ENCODE assay signal across 2 cellular contexts in the genomic region with DNA sequence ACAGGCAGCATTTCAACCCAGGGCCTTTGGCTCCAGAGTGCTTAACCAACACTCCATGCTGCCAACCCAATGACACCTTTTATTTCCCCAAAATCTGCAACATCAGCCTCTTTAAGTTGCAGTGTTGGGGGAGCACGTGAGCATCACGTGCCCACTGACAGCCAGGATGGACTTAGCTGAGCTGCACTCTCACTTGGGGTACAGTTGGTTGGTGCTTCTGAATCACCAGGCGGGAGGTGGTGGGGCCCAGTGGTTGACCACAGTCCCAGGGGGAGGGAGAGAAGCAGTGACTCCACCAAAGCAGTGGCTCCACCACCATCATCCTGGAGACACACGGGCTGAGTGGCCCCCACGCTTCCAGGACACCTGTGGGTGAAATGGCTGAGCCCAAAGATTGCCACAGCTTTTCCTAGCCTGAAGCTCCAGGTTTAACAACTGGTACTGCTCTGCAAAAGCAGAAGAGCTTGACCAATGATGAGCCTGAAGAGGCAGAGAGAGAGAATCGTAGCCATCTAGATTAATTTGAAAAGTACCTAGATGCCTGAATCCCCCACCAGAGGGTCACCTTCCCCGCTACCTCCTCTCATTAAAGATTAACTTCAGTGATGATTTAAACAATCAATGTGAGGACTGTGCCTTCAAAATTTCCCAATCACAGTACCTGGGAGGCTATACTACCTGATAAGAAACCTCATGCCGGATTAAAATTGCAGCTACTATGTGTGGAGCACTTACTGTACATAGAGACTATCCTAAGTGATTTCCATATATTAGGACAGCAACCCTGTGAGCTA.
A peak's percentile ranks its signal among the peaks of the same experiment; 100 is the strongest.
TF ChIP-seq lines count a peak whose summit lies in the region.

No MANE protein-coding gene starts in this region.

TF ChIP-seq in GM12878, 131 proteins besides CTCF, POLR2A, EP300 and RAD21 (continues in another document):
- no peak for TF ChIP-seq CHD4 (IDR thresholded peaks at IDR 0.05)
- TF ChIP-seq, protein P1, sequence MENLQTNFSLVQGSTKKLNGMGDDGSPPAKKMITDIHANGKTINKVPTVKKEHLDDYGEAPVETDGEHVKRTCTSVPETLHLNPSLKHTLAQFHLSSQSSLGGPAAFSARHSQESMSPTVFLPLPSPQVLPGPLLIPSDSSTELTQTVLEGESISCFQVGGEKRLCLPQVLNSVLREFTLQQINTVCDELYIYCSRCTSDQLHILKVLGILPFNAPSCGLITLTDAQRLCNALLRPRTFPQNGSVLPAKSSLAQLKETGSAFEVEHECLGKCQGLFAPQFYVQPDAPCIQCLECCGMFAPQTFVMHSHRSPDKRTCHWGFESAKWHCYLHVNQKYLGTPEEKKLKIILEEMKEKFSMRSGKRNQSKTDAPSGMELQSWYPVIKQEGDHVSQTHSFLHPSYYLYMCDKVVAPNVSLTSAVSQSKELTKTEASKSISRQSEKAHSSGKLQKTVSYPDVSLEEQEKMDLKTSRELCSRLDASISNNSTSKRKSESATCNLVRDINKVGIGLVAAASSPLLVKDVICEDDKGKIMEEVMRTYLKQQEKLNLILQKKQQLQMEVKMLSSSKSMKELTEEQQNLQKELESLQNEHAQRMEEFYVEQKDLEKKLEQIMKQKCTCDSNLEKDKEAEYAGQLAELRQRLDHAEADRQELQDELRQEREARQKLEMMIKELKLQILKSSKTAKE (IDR thresholded peaks at IDR 0.05; ENCODE audit: low read depth, poor library complexity, severe bottlenecking) = no peak
- TF ChIP-seq ZBTB40 (IDR thresholded peaks at IDR 0.05; ENCODE audit: borderline replicate concordance) = no peak
- TF ChIP-seq ZSCAN29 (IDR thresholded peaks at IDR 0.05) = no peak
- peak; percentile 21 for TF ChIP-seq MEF2B (IDR thresholded peaks at IDR 0.05; ENCODE audit: partially characterized antibody, poor library complexity, severe bottlenecking)
- TF ChIP-seq RAD51 (IDR thresholded peaks at IDR 0.05) = peak; percentile 78; the same call in 1 of the 2 replicates
- TF ChIP-seq SP1 (IDR thresholded peaks at IDR 0.05; ENCODE audit: low read depth, low read length) = no peak
- TF ChIP-seq MTA2 (IDR thresholded peaks at IDR 0.05; ENCODE audit: low read depth) = no peak
- TF ChIP-seq MTA3 (IDR thresholded peaks at IDR 0.05; ENCODE audit: borderline replicate concordance, low read length) = no peak
- TF ChIP-seq EED (IDR thresholded peaks at IDR 0.05; ENCODE audit: low read depth) = no peak
- TF ChIP-seq FOS (IDR thresholded peaks at IDR 0.05; ENCODE audit: borderline replicate concordance, extremely low read depth, insufficient read length) = no peak
- no peak for TF ChIP-seq SUZ12 (IDR thresholded peaks at IDR 0.05; ENCODE audit: unreplicated experiment)
- no peak for TF ChIP-seq GATAD2B (conservative IDR thresholded peaks at IDR 0.05; ENCODE audit: low read depth)
- no peak for TF ChIP-seq CREM (IDR thresholded peaks at IDR 0.05; ENCODE audit: low read depth)
- TF ChIP-seq CBX5 (IDR thresholded peaks at IDR 0.05; ENCODE audit: low read depth) = no peak
- TF ChIP-seq, protein P2, sequence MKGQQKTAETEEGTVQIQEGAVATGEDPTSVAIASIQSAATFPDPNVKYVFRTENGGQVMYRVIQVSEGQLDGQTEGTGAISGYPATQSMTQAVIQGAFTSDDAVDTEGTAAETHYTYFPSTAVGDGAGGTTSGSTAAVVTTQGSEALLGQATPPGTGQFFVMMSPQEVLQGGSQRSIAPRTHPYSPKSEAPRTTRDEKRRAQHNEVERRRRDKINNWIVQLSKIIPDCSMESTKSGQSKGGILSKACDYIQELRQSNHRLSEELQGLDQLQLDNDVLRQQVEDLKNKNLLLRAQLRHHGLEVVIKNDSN (IDR thresholded peaks at IDR 0.05; ENCODE audit: borderline replicate concordance, extremely low read length, insufficient read depth, low read depth, low read length) = peak; percentile 53
- TF ChIP-seq TARDBP (IDR thresholded peaks at IDR 0.05; ENCODE audit: borderline replicate concordance) = no peak
- no peak for TF ChIP-seq SMAD1 (IDR thresholded peaks at IDR 0.05; ENCODE audit: low read depth, partially characterized antibody)
- TF ChIP-seq, protein P3, sequence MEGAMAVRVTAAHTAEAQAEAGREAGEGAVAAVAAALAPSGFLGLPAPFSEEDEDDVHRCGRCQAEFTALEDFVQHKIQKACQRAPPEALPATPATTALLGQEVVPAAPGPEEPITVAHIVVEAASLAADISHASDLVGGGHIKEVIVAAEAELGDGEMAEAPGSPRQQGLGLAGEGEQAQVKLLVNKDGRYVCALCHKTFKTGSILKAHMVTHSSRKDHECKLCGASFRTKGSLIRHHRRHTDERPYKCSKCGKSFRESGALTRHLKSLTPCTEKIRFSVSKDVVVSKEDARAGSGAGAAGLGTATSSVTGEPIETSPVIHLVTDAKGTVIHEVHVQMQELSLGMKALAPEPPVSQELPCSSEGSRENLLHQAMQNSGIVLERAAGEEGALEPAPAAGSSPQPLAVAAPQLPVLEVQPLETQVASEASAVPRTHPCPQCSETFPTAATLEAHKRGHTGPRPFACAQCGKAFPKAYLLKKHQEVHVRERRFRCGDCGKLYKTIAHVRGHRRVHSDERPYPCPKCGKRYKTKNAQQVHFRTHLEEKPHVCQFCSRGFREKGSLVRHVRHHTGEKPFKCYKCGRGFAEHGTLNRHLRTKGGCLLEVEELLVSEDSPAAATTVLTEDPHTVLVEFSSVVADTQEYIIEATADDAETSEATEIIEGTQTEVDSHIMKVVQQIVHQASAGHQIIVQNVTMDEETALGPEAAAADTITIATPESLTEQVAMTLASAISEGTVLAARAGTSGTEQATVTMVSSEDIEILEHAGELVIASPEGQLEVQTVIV (IDR thresholded peaks at IDR 0.05; ENCODE audit: borderline replicate concordance, partially characterized antibody) = no peak
- no peak for TF ChIP-seq SMARCA5 (IDR thresholded peaks at IDR 0.05)

TF ChIP-seq in GM23338, 12 proteins besides CTCF, POLR2A, EP300 and RAD21:
- TF ChIP-seq EZH2phosphoT487 (IDR thresholded peaks at IDR 0.05; ENCODE audit: unreplicated experiment) (no peak), ZNF331 (CRISPR knock-in tag; IDR thresholded peaks at IDR 0.05; ENCODE audit: low read depth) (no peak), ZNF462 (CRISPR knock-in tag; IDR thresholded peaks at IDR 0.05) (no peak), ETS1 (IDR thresholded peaks at IDR 0.05) (no peak), EZH2 (IDR thresholded peaks at IDR 0.05; ENCODE audit: low read depth, unreplicated experiment) (no peak)
